ENCODE assay signal across 11 cellular contexts in the genomic region with DNA sequence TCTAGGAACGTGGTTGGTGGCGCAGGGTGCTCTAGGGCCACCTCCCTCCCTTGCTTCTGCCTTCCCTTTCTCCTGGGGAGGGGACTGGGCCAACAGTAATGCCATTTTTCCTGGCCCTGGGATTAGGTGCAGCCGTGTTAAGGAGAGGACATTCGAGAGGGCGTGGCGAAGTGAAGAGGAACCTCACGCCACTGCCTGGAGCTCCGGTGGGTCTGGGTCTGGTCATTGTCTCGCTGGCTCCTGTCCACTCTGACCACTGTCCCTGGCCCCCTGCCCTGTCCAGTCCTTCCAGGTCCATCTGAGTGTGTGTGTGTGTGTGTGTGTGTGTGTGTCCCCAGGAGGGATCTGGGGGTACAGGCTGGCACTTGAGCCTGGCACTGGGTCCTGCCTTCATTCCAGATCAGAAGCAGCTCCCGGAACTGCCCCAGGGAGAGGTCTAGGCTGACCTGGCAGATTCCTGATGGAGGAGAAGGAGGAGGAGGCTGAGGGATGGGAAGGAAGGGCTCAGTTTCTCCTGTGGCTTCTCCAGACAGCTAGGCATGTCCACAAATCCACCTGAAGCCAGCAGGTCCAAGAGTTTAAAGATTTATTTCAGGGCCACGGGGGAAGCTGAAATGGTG. TPM values are rescaled to one million over a fixed set of nuclear protein-coding genes. Genes with fewer than 3 reads are reported as not detected.
DNase-seq lines count a peak whose midpoint lies in the region; ATAC-seq, FAIRE-seq and TF ChIP-seq lines count a peak whose summit lies in the region.
"Had no signal": no experiment of that assay in that cellular context is flagged by ENCODE, and none has a peak within 500 bp of the region (broad histone marks: within the 10 kb centered on the region; RNA-seq: fewer than 3 reads in every experiment).

Gene NDST1 (plus strand): TSS at position 111 of the 620 bp plus-strand sequence. CDS start 13,124 bp downstream, outside the sequence.

- no peak for ATAC-seq in activated T-cell treated with anti-CD3 and anti-CD28 coated beads, Interleukin-2, amount 50 U/mL, for 4 hours
- ATAC-seq: effector memory CD8-positive, alpha-beta T cell had no signal

- H3K27ac ChIP-seq in H9 (ENCODE audit: insufficient read length, low read depth, low read length) (no peak within 1 kb of the TSS), liver (ENCODE audit: low read depth in 1 of 2, low read length in 2 of 2) (peak within 1 kb of the TSS; percentile 90), skin epidermis (peak within 1 kb of the TSS in 19 of 21 experiments; percentile 9 to 91 (median 70))

- no peak within 1 kb of the TSS for H3T11ph ChIP-seq in H9 (ENCODE audit: low read length)

- H4K5ac ChIP-seq in H9 (ENCODE audit: insufficient read length, low read depth, low read length) = no peak within 1 kb of the TSS

- H2BK12ac ChIP-seq in H9 (ENCODE audit: insufficient read length, low read depth, low read length) = no peak within 1 kb of the TSS

- no peak within 1 kb of the TSS for H3K4me3 ChIP-seq in liver (ENCODE audit: low read depth in 1 of 3, low read length in 3 of 3)
- no peak within 1 kb of the TSS for H3K4me3 ChIP-seq in skin epidermis

- H3K4me1 ChIP-seq in H9 (ENCODE audit: insufficient read depth, low read length) (peaks cover 3% of the 10 kb centered on the region; the same call in 1 of the 2 replicates), liver (ENCODE audit: control insufficient read depth in 4 of 4, insufficient read depth in 4 of 4, low read length in 3 of 4) (peaks cover 67 to 98% (median 94%) of the 10 kb centered on the region in 4 donors)

- TF ChIP-seq RAD21 in liver (IDR thresholded peaks at IDR 0.05) = no peak

- no peak within 1 kb of the TSS for H2BK15ac ChIP-seq in H9 (ENCODE audit: low read depth, low read length)

- no peak within 1 kb of the TSS for H2BK20ac ChIP-seq in H9 (ENCODE audit: low read depth, low read length, poor library complexity, severe bottlenecking)

- no peak within 1 kb of the TSS for H3K23ac ChIP-seq in H9 (ENCODE audit: insufficient read length, low read depth, low read length)

- H3K23me2 ChIP-seq in H9 (ENCODE audit: insufficient read length, low read depth, low read length, poor library complexity, severe bottlenecking) = no peaks in the 10 kb centered on the region

- no peak within 1 kb of the TSS for H2BK5ac ChIP-seq in H9 (ENCODE audit: insufficient read length, low read length)

- H3K4me3 Mint-ChIP-seq in H9 = peak within 1 kb of the TSS in 1 of 2 experiments; percentile 16; a peak in 2 of 5 replicates
- no peak within 1 kb of the TSS for H3K4me3 Mint-ChIP-seq in activated T-cell treated with anti-CD3 and anti-CD28 coated beads, Interleukin-2, amount 50 U/mL, for 4 hours
- H3K4me3 Mint-ChIP-seq: activated CD4-positive, alpha-beta memory T cell treated with anti-CD3 and anti-CD28 coated beads for 36 hours; effector memory CD8-positive, alpha-beta T cell had no signal

- H3K36me3 Mint-ChIP-seq in H9 (ENCODE audit: insufficient read depth in 1 of 3, low read depth in 3 of 3) = no peaks in the 10 kb centered on the region
- H3K36me3 Mint-ChIP-seq in activated T-cell treated with anti-CD3 and anti-CD28 coated beads, Interleukin-2, amount 50 U/mL, for 4 hours (ENCODE audit: insufficient read depth) = no peaks in the 10 kb centered on the region
- H3K36me3 Mint-ChIP-seq: activated CD4-positive, alpha-beta memory T cell treated with anti-CD3 and anti-CD28 coated beads for 36 hours had no signal

- H3K18ac ChIP-seq in H9 (ENCODE audit: insufficient read length, low read depth, low read length) = no peak within 1 kb of the TSS

- no peak within 1 kb of the TSS for H3K56ac ChIP-seq in H9 (ENCODE audit: insufficient read length, low read depth, low read length)

- H4K20me1 ChIP-seq in H9 (ENCODE audit: control insufficient read depth, insufficient read depth, insufficient read length) = no peaks in the 10 kb centered on the region

- no peaks in the 10 kb centered on the region for H3K9me3 Mint-ChIP-seq in H9
- H3K9me3 Mint-ChIP-seq in activated T-cell treated with anti-CD3 and anti-CD28 coated beads, Interleukin-2, amount 50 U/mL, for 4 hours = no peaks in the 10 kb centered on the region
- H3K9me3 Mint-ChIP-seq: activated CD4-positive, alpha-beta memory T cell treated with anti-CD3 and anti-CD28 coated beads for 36 hours; effector memory CD8-positive, alpha-beta T cell had no signal

- no peak for DNase-seq in H9
- no peak for DNase-seq in dermis blood vessel endothelial cell
- no peak for DNase-seq in activated T-cell treated with anti-CD3 and anti-CD28 coated beads, Interleukin-2, amount 50 U/mL, for 4 hours
- no peak for DNase-seq in urothelium cell line (ENCODE audit: low spot score)
- DNase-seq in Ammon's horn (ENCODE audit: low spot score) = no peak
- DNase-seq in inferior parietal cortex (ENCODE audit: extremely low spot score) = no peak
- DNase-seq: activated CD4-positive, alpha-beta memory T cell treated with anti-CD3 and anti-CD28 coated beads for 36 hours; effector memory CD8-positive, alpha-beta T cell; NCI-H524 had no signal

- H3K9me3 ChIP-seq in H9 (ENCODE audit: control insufficient read depth, low read depth, low read length) (no peaks in the 10 kb centered on the region), liver (ENCODE audit: control insufficient read depth in 4 of 4, low read length in 3 of 4) (no peaks in the 10 kb centered on the region)

- H3K27me3 Mint-ChIP-seq in H9 (ENCODE audit: low read depth) = no peaks in the 10 kb centered on the region
- H3K27me3 Mint-ChIP-seq in activated T-cell treated with anti-CD3 and anti-CD28 coated beads, Interleukin-2, amount 50 U/mL, for 4 hours (ENCODE audit: low read depth) = no peaks in the 10 kb centered on the region
- H3K27me3 Mint-ChIP-seq: activated CD4-positive, alpha-beta memory T cell treated with anti-CD3 and anti-CD28 coated beads for 36 hours; effector memory CD8-positive, alpha-beta T cell had no signal

- no peaks in the 10 kb centered on the region for H3K36me3 ChIP-seq in liver (ENCODE audit: control insufficient read depth in 4 of 4, insufficient read depth in 3 of 4, low read depth in 1 of 4, low read length in 3 of 4)

- H3K4me2 ChIP-seq in H9 (ENCODE audit: insufficient read depth, insufficient read length, low read length) = no peak within 1 kb of the TSS

- peaks cover 67 to 71% of the 10 kb centered on the region in 2 experiments for H3K4me1 Mint-ChIP-seq in H9
- H3K4me1 Mint-ChIP-seq in activated T-cell treated with anti-CD3 and anti-CD28 coated beads, Interleukin-2, amount 50 U/mL, for 4 hours (ENCODE audit: low read depth) = no peaks in the 10 kb centered on the region

- peaks cover 8% of the 10 kb centered on the region; the same call in 1 of the 2 replicates for H3K79me2 ChIP-seq in H9 (ENCODE audit: insufficient read depth, low read length)

- H3K27me3 ChIP-seq in H9 (ENCODE audit: insufficient read depth, low read length) (no peaks in the 10 kb centered on the region), liver (ENCODE audit: control insufficient read depth in 4 of 4, insufficient read depth in 4 of 4, low read length in 3 of 4) (no peaks in the 10 kb centered on the region)

- no peak within 1 kb of the TSS for H4K91ac ChIP-seq in H9 (ENCODE audit: insufficient read length, low read depth, low read length)

- H3K79me1 ChIP-seq in H9 (ENCODE audit: insufficient read depth, low read depth, low read length, poor library complexity, severe bottlenecking) = peaks cover 2% of the 10 kb centered on the region

- TF ChIP-seq CTCF in H9 (conservative IDR thresholded peaks at IDR 0.05) (no peak), liver (IDR thresholded peaks at IDR 0.05; ENCODE audit: low read depth, low read length, missing input control) (no peak)

- no peak within 1 kb of the TSS for H3K4ac ChIP-seq in H9 (ENCODE audit: low read depth, low read length)

- peak within 1 kb of the TSS; percentile 67 to 94 (median 90) for H3K27ac Mint-ChIP-seq in H9
- H3K27ac Mint-ChIP-seq: activated CD4-positive, alpha-beta memory T cell treated with anti-CD3 and anti-CD28 coated beads for 36 hours; effector memory CD8-positive, alpha-beta T cell had no signal

- H4K8ac ChIP-seq in H9 (replicated peaks; ENCODE audit: insufficient read length, low read depth, low read length) = no peak within 1 kb of the TSS

- H3K9ac ChIP-seq in H9 (ENCODE audit: extremely low read depth, insufficient read length, low read length) (no peak within 1 kb of the TSS), liver (ENCODE audit: low read depth in 1 of 2, low read length in 2 of 2) (peak within 1 kb of the TSS; percentile 34 to 40)

- H2AFZ ChIP-seq in H9 (ENCODE audit: low read length) = no peak within 1 kb of the TSS

- no peak within 1 kb of the TSS for H2AK5ac ChIP-seq in H9 (ENCODE audit: insufficient read length, low read length)

- no peak for FAIRE-seq in urothelium cell line (lab: Jason Lieb, UNC)

- WGBS in H9 (ENCODE audit: extremely low coverage, insufficient read length, low lambda C conversion rate) = no CpG with 5 or more reads among the region's 11 CpGs
- 31% methylated on average over 11 of the region's 11 CpGs for WGBS in liver

- no peak within 1 kb of the TSS; the same call in 1 of the 2 replicates for H3K14ac ChIP-seq in H9 (ENCODE audit: insufficient read depth, low read length)

- H2BK120ac ChIP-seq in H9 (ENCODE audit: low read depth, low read length, poor library complexity, severe bottlenecking) = no peak within 1 kb of the TSS

TF ChIP-seq in liver, 16 proteins besides CTCF, POLR2A, EP300 and RAD21 (continues in another document):
- TF ChIP-seq NR2F2 (IDR thresholded peaks at IDR 0.05) (no peak), TAF1 (conservative IDR thresholded peaks at IDR 0.05) (no peak), HNF4A (conservative IDR thresholded peaks at IDR 0.05) (no peak), ATF3 (IDR thresholded peaks at IDR 0.05) (no peak), EGR1 (IDR thresholded peaks at IDR 0.05; ENCODE audit: low read depth in 2 of 2) (no peak), JUND (IDR thresholded peaks at IDR 0.05) (no peak), SP1 (IDR thresholded peaks at IDR 0.05) (no peak), YY1 (IDR thresholded peaks at IDR 0.05) (no peak), FOXA2 (IDR thresholded peaks at IDR 0.05) (no peak)
- TF ChIP-seq, protein P1, sequence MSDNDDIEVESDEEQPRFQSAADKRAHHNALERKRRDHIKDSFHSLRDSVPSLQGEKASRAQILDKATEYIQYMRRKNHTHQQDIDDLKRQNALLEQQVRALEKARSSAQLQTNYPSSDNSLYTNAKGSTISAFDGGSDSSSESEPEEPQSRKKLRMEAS (IDR thresholded peaks at IDR 0.05) = no peak

RNA-seq across cellular contexts. Expression of gene NDST1, which starts in this region (rescaled TPM):
- total RNA-seq in H9 (2021) (59.2 and 65.5 TPM in 2 replicates), dermis blood vessel endothelial cell (68.1 and 99.5 TPM in 2 replicates), liver (100 to 1,000 TPM in 1 of 2 donors, 10 to 100 TPM in 1; 39.5 to 103 TPM)
- 10 to 100 TPM; 10.3 to 38.5 TPM for polyA plus RNA-seq in liver
- 1 to 10 TPM; 5.0 to 8.0 (median 5.6) TPM for total RNA-seq in activated T-cell treated with anti-CD3 and anti-CD28 coated beads, Interleukin-2, amount 50 U/mL, for 4 hours
